ENCODE assay signal across 8 cellular contexts in the genomic region with DNA sequence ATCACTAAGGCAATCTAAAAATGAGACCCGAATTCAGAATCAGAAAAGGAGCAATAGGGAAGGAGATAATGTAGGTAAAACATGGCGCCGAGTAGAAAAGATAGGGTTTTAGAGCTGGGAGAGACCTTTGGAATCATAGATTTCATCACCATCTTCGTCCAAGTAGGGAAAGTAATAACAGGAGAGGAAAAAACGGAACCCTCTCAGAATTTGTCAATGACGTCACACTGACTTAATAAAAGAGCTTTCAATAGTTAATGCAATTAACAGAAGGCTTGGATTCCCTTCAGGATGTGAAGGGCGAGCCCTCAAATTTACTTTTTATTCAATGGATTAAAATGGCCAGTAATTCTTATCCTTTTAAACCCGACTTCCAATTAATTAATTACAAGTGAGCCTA. TPM values are rescaled to one million over a fixed set of nuclear protein-coding genes. Genes with fewer than 3 reads are reported as not detected.
DNase-seq lines count a peak whose midpoint lies in the region; ATAC-seq lines count a peak whose summit lies in the region.

No MANE protein-coding gene starts in this region.

- H3K9ac ChIP-seq in iPS-15b (ENCODE audit: low read depth, low read length), result peak overlapping the region; percentile 73

- DNase-seq in NCI-H82 (lab: John Stamatoyannopoulos, UW) (peak; percentile 48), NCI-H82 treated with DMSO at 0.1 percent for 48 hours (lab: John Stamatoyannopoulos, UW; ENCODE audit: unreplicated experiment) (no peak), glomerular visceral epithelial cell (ENCODE audit: extremely low spot score) (no peak), NCI-H345 (lab: John Stamatoyannopoulos, UW) (no peak), amniotic stem cell (lab: John Stamatoyannopoulos, UW) (no peak)
- no peak for DNase-seq in activated CD4-positive, alpha-beta memory T cell treated with anti-CD3 and anti-CD28 coated beads, Interleukin-2, amount 10 ng/mL, durations not matched to agents 7 days and 5 days
- DNase-seq in stimulated activated naive B cell treated with anti-CD40 and anti-IgM and Interleukin-4, amounts not matched to agents 10 μg/mL and 1 μg/mL and 100 μg/mL, for 72 hours, result no peak

- no peaks in the 10 kb centered on the region for H3K27me3 ChIP-seq in iPS-15b (ENCODE audit: control insufficient read depth, insufficient read depth, low read length)

- H3K4me1 Mint-ChIP-seq in activated CD4-positive, alpha-beta memory T cell treated with anti-CD3 and anti-CD28 coated beads, Interleukin-2, amount 10 ng/mL, durations not matched to agents 7 days and 5 days, result peaks cover 23% of the 10 kb centered on the region
- H3K4me1 Mint-ChIP-seq in stimulated activated naive B cell treated with anti-CD40 and anti-IgM and Interleukin-4, amounts not matched to agents 10 μg/mL and 1 μg/mL and 100 μg/mL, for 72 hours, result peaks cover 10 to 11% of the 10 kb centered on the region in 2 donors

- H3K4me3 ChIP-seq in iPS-15b (ENCODE audit: low read depth, low read length), result peak overlapping the region; percentile 95

- peak overlapping the region; percentile 98 for H3K4me3 Mint-ChIP-seq in activated CD4-positive, alpha-beta memory T cell treated with anti-CD3 and anti-CD28 coated beads, Interleukin-2, amount 10 ng/mL, durations not matched to agents 7 days and 5 days
- H3K4me3 Mint-ChIP-seq in stimulated activated naive B cell treated with anti-CD40 and anti-IgM and Interleukin-4, amounts not matched to agents 10 μg/mL and 1 μg/mL and 100 μg/mL, for 72 hours, result peak overlapping the region; percentile 89 to 97

- CTCF ChIA-PET in activated CD4-positive, alpha-beta memory T cell treated with anti-CD3 and anti-CD28 coated beads, Interleukin-2, amount 10 ng/mL, durations not matched to agents 7 days and 5 days (lab: Charles Lee), result no interaction called here

- no peak for ATAC-seq in stimulated activated naive B cell treated with anti-CD40 and anti-IgM and Interleukin-4, amounts not matched to agents 10 μg/mL and 1 μg/mL and 100 μg/mL, for 72 hours (replicated peaks)

- H3K27ac Mint-ChIP-seq in activated CD4-positive, alpha-beta memory T cell treated with anti-CD3 and anti-CD28 coated beads, Interleukin-2, amount 10 ng/mL, durations not matched to agents 7 days and 5 days, result no peak overlapping the region
- H3K27ac Mint-ChIP-seq in stimulated activated naive B cell treated with anti-CD40 and anti-IgM and Interleukin-4, amounts not matched to agents 10 μg/mL and 1 μg/mL and 100 μg/mL, for 72 hours, result no peak overlapping the region

- peaks cover 20% of the 10 kb centered on the region for H3K27me3 Mint-ChIP-seq in activated CD4-positive, alpha-beta memory T cell treated with anti-CD3 and anti-CD28 coated beads, Interleukin-2, amount 10 ng/mL, durations not matched to agents 7 days and 5 days
- H3K27me3 Mint-ChIP-seq in stimulated activated naive B cell treated with anti-CD40 and anti-IgM and Interleukin-4, amounts not matched to agents 10 μg/mL and 1 μg/mL and 100 μg/mL, for 72 hours, result no peaks in the 10 kb centered on the region

- no peaks in the 10 kb centered on the region for H3K36me3 ChIP-seq in iPS-15b (ENCODE audit: control insufficient read depth, insufficient read depth, low read length)

- POLR2A ChIA-PET in activated CD4-positive, alpha-beta memory T cell treated with anti-CD3 and anti-CD28 coated beads, Interleukin-2, amount 10 ng/mL, durations not matched to agents 7 days and 5 days (lab: Charles Lee), result interaction anchor here (1.0 to 2.9 kb wide), 4 partner anchors 96 to 140 kb away, joined by 3 to 15 read pairs (median 6); a partner anchor contains a TSS

- peaks cover 8% of the 10 kb centered on the region for H3K4me1 ChIP-seq in iPS-15b (ENCODE audit: control insufficient read depth, insufficient read depth, low read length)

- H3K9me3 ChIP-seq in iPS-15b (ENCODE audit: control insufficient read depth, insufficient read depth, low read length), result no peaks in the 10 kb centered on the region

- H3K9me3 Mint-ChIP-seq in activated CD4-positive, alpha-beta memory T cell treated with anti-CD3 and anti-CD28 coated beads, Interleukin-2, amount 10 ng/mL, durations not matched to agents 7 days and 5 days, result no peaks in the 10 kb centered on the region
- H3K9me3 Mint-ChIP-seq in stimulated activated naive B cell treated with anti-CD40 and anti-IgM and Interleukin-4, amounts not matched to agents 10 μg/mL and 1 μg/mL and 100 μg/mL, for 72 hours, result no peaks in the 10 kb centered on the region

- peaks cover 4% of the 10 kb centered on the region for H3K36me3 Mint-ChIP-seq in activated CD4-positive, alpha-beta memory T cell treated with anti-CD3 and anti-CD28 coated beads, Interleukin-2, amount 10 ng/mL, durations not matched to agents 7 days and 5 days (ENCODE audit: low read depth)
- H3K36me3 Mint-ChIP-seq in stimulated activated naive B cell treated with anti-CD40 and anti-IgM and Interleukin-4, amounts not matched to agents 10 μg/mL and 1 μg/mL and 100 μg/mL, for 72 hours, result peaks cover 3 to 5% of the 10 kb centered on the region in 2 donors

RNA-seq across cellular contexts. Expression of a gene that starts 1.0 kb away (rescaled TPM):
- 10 to 100 TPM; 11.6 to 12.0 TPM for total RNA-seq in activated CD4-positive, alpha-beta memory T cell treated with anti-CD3 and anti-CD28 coated beads, Interleukin-2, amount 10 ng/mL, durations not matched to agents 7 days and 5 days
